Comparison of ENCODE assay signal across 8 cellular contexts in the genomic region with DNA sequence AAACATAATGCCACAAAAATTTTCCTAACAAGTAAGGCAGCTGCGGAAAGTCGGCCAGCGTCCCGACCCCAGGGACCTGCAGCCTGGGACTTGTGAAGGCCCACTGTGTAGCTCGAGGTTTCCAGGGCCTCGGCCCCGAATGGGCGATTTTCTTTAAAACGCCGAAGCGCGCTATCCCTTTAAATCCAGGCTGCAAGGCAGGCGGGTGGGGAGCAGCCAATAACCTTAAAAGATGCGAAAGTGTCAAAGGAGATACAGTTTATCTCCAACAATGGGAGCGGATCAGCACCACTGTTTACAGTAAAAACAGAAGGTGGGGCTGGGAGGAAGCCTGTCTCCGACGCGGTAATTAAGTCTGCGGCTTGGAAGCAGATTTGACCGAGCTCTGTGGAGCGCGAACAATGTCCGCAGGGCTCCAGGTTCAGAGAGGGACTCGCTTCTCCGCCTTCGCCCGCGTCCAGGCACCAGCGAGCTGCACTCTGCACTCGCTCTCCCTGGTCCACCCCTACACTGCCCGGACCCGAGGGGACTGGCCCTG. TPM values are rescaled to one million over a fixed set of nuclear protein-coding genes. Genes with fewer than 3 reads are reported as not detected.
DNase-seq lines count a peak whose midpoint lies in the region; ATAC-seq, FAIRE-seq and TF ChIP-seq lines count a peak whose summit lies in the region.

No MANE protein-coding gene starts in this region.

- peaks cover 2% of the 10 kb centered on the region for H3K36me3 Mint-ChIP-seq in activated naive CD8-positive, alpha-beta T cell treated with anti-CD3 and anti-CD28 coated beads for 36 hours

- peak overlapping the region; percentile 88 for H2BK120ac ChIP-seq in trophoblast cell (ENCODE audit: insufficient read depth, low read length, poor library complexity)

- 1% methylated on average over 31 to 32 of the region's 32 CpGs for WGBS in heart left ventricle, 4 donors
- no CpG with 5 or more reads among the region's 32 CpGs for WGBS in trophoblast cell (ENCODE audit: extremely low coverage, insufficient coverage, insufficient read length)

- H3K4ac ChIP-seq in trophoblast cell (ENCODE audit: low read depth, low read length) = no peak overlapping the region

- peak in 1 of 4 donors; percentile 0 for ATAC-seq in heart left ventricle

- H3K23ac ChIP-seq in trophoblast cell (ENCODE audit: low read length) = no peak overlapping the region

- H3K36me3 ChIP-seq in heart left ventricle (no peaks in the 10 kb centered on the region), trophoblast cell (ENCODE audit: control insufficient read depth in 1 of 2, insufficient read depth in 2 of 2, low read length in 2 of 2) (no peaks in the 10 kb centered on the region)

- TF ChIP-seq POLR2A in GM12892 (IDR thresholded peaks at IDR 0.05; ENCODE audit: low read depth, low read length) = no peak
- TF ChIP-seq POLR2A in heart left ventricle (IDR thresholded peaks at IDR 0.05) = no peak

- H3K4me1 Mint-ChIP-seq in activated naive CD8-positive, alpha-beta T cell treated with anti-CD3 and anti-CD28 coated beads for 36 hours = peaks cover 45% of the 10 kb centered on the region

- no peaks in the 10 kb centered on the region for H3K9me3 ChIP-seq in heart left ventricle
- H3K9me3 ChIP-seq in trophoblast cell (ENCODE audit: insufficient read depth, low read depth, low read length) = no peaks in the 10 kb centered on the region

- H3K4me3 ChIP-seq in heart left ventricle (peak overlapping the region; percentile 69 to 96 (median 90)), trophoblast cell (ENCODE audit: low read depth, low read length) (peak overlapping the region; percentile 87)

- H2AFZ ChIP-seq in trophoblast cell (ENCODE audit: insufficient read depth, low read length, poor library complexity) = peak overlapping the region; percentile 34

- no peaks in the 10 kb centered on the region for H3K27me3 ChIP-seq in heart left ventricle
- H3K27me3 ChIP-seq in trophoblast cell (ENCODE audit: insufficient read depth, low read length) = peaks cover 28% of the 10 kb centered on the region

- H2BK12ac ChIP-seq in trophoblast cell (ENCODE audit: low read length) = no peak overlapping the region

- peak overlapping the region; percentile 92 for H3K18ac ChIP-seq in trophoblast cell (ENCODE audit: low read length)

- H3K27ac ChIP-seq in heart left ventricle (peak overlapping the region; percentile 87 to 98 (median 94)), trophoblast cell (ENCODE audit: low read depth, low read length) (peak overlapping the region; percentile 63)

- peaks cover 2 to 55% (median 23%) of the 10 kb centered on the region in 12 donors for H3K4me1 ChIP-seq in heart left ventricle
- peaks cover 3 to 7% of the 10 kb centered on the region in 2 experiments for H3K4me1 ChIP-seq in trophoblast cell (ENCODE audit: control insufficient read depth in 1 of 2, insufficient read depth in 2 of 2, low read length in 2 of 2)

- DNase-seq in ACHN (peak; percentile 47), GM12892 (ENCODE audit: insufficient read length) (no peak), NCI-H2227 (lab: John Stamatoyannopoulos, UW; ENCODE audit: unreplicated experiment) (peak; percentile 70), heart left ventricle (peak in 4 of 5 donors; percentile 27 to 70 (median 38)), trophoblast cell (peak; percentile 27 to 47), globus pallidus (ENCODE audit: low spot score) (no peak), AML-193 (lab: John Stamatoyannopoulos, UW) (no peak)
- no peak for DNase-seq in activated naive CD8-positive, alpha-beta T cell treated with anti-CD3 and anti-CD28 coated beads for 36 hours

- H3K27me3 Mint-ChIP-seq in activated naive CD8-positive, alpha-beta T cell treated with anti-CD3 and anti-CD28 coated beads for 36 hours = peaks cover 43% of the 10 kb centered on the region

- H3K14ac ChIP-seq in trophoblast cell (ENCODE audit: low read length) = peak overlapping the region; percentile 25

- H3K4me2 ChIP-seq in trophoblast cell (ENCODE audit: low read length) = peak overlapping the region; percentile 90

- H4K91ac ChIP-seq in trophoblast cell (ENCODE audit: low read depth, low read length) = peak overlapping the region; percentile 44

- H3K9ac ChIP-seq in trophoblast cell (ENCODE audit: low read length) = peak overlapping the region; percentile 79

- H2BK5ac ChIP-seq in trophoblast cell (ENCODE audit: low read depth, low read length, poor library complexity) = peak overlapping the region; percentile 87

- in situ Hi-C loops in ACHN (cut with HindIII; ENCODE audit: low pct_ligation_motif_present, low pct_unique_long_range_greater_than_20kb, low sequenced_read_pairs) = no loop called here

- H4K12ac ChIP-seq in trophoblast cell (ENCODE audit: low read depth, low read length) = peak overlapping the region; percentile 2

- H3K9me3 Mint-ChIP-seq in activated naive CD8-positive, alpha-beta T cell treated with anti-CD3 and anti-CD28 coated beads for 36 hours = no peaks in the 10 kb centered on the region

- H3K79me2 ChIP-seq in trophoblast cell (ENCODE audit: control insufficient read depth, insufficient read depth, low read length, poor library complexity) = peaks cover 15% of the 10 kb centered on the region

- no peak overlapping the region for H2AK5ac ChIP-seq in trophoblast cell (ENCODE audit: low read length)

- peak overlapping the region; percentile 71 for H3K4me3 Mint-ChIP-seq in activated naive CD8-positive, alpha-beta T cell treated with anti-CD3 and anti-CD28 coated beads for 36 hours

- intact Hi-C loops in heart left ventricle (cut with DNase I) = loop anchor here (2.0 to 10.0 kb wide), 14 partner anchors 72 to 484 kb away; a partner anchor contains a TSS

- H3K79me1 ChIP-seq in trophoblast cell (ENCODE audit: low read length) = peaks cover 20% of the 10 kb centered on the region

- no peak overlapping the region for H3K27ac Mint-ChIP-seq in activated naive CD8-positive, alpha-beta T cell treated with anti-CD3 and anti-CD28 coated beads for 36 hours

- peak overlapping the region; percentile 70 for H4K8ac ChIP-seq in trophoblast cell (ENCODE audit: low read depth, low read length)

- FAIRE-seq in GM12892 (lab: Jason Lieb, UNC) = peak; percentile 33

- TF ChIP-seq CTCF in heart left ventricle (IDR thresholded peaks at IDR 0.05) = no peak

RNA-seq across cellular contexts. Expression of a gene that starts 1.6 kb away (rescaled TPM):
- 1.4 TPM for polyA plus RNA-seq in GM12892 (2012; ENCODE audit: missing spikeins)
- total RNA-seq in activated naive CD8-positive, alpha-beta T cell treated with anti-CD3 and anti-CD28 coated beads for 36 hours = 1 to 10 TPM; 3.0 to 3.2 TPM
- 10 to 100 TPM in 2 of 9 donors, 1 to 10 TPM in 7; 4.5 to 14.9 (median 6.9) TPM for total RNA-seq in heart left ventricle
- 1 to 10 TPM; 1.9 to 3.8 TPM for polyA plus RNA-seq in heart left ventricle
- 9.7 and 9.8 TPM in 2 replicates for polyA plus RNA-seq in trophoblast cell (2013)

Comparison
In these comparisons a context has a peak if more than half of its experiments do, and no peak if none do; other contexts are left out.
1. DNase-seq: peak in ACHN (single experiment), NCI-H2227 (single experiment), heart left ventricle (4 of 5) and trophoblast cell (2 of 2); none in GM12892 (single experiment), activated naive CD8-positive, alpha-beta T cell treated with anti-CD3 and anti-CD28 coated beads for 36 hours (single experiment), globus pallidus (single experiment) and AML-193 (0 of 2).